ENCODE assay signal across 8 cellular contexts in the genomic region with DNA sequence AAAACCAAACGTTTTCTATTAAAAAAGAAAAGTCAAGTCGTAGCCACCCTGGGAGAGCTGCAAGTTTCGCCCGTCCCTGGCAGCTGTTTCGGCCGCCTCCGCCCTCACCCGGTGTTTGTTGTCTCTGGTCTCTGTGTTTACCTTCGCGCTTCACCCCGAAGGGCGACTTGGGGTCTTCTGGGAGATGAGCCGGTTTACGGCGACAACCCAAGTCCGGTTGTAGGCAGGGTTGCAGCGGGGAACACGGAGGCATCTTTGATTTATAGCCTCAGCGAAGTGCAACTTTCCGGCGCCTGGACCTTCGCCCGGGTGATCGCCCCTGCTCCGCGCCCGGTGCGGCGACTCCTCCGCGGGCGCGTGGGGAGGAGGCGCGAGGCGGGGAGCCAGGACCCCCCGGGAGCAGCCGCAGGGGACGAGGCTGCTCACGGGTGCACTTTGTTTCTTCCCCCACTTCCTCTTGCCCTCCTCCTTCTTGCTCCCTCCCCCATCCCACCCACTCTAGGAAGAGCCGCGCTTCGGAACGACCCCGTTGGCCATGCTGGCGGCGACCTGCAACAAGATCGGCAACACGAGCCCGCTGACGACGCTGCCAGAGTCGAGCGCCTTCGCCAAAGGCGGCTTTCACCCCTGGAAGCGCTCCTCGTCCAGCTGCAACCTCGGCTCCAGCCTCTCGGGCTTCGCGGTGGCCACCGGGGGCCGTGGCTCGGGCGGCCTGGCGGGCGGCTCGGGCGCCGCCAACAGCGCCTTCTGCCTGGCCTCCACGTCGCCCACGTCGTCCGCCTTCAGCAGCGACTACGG. TPM values are rescaled to one million over a fixed set of nuclear protein-coding genes. Genes with fewer than 3 reads are reported as not detected.
DNase-seq lines count a peak whose midpoint lies in the region; ATAC-seq and TF ChIP-seq lines count a peak whose summit lies in the region.

No MANE protein-coding gene starts in this region.

- TF ChIP-seq RAD21 in Ishikawa (IDR thresholded peaks at IDR 0.05; ENCODE audit: low read depth), result no peak

- no peak for ATAC-seq in HG03025 (IDR thresholded peaks at IDR 0.05; ENCODE audit: low FRiP score, unreplicated experiment)

- H3K4me3 ChIP-seq in mesodermal cell (ENCODE audit: extremely low read depth, insufficient read depth, low read length, poor library complexity, severe bottlenecking), result peak overlapping the region; percentile 25

- WGBS in mesodermal cell (ENCODE audit: insufficient coverage in 2 of 2), 2 experiments, result 0 to 1% methylated on average over 71 to 73 of the region's 79 CpGs

- no peaks in the 10 kb centered on the region for H3K9me3 ChIP-seq in mesodermal cell (ENCODE audit: control insufficient read depth, low read length)

- TF ChIP-seq EP300 in Ishikawa (IDR thresholded peaks at IDR 0.05; ENCODE audit: borderline replicate concordance), result peak; percentile 10; the same call in 1 of the 2 replicates

- peaks cover 35% of the 10 kb centered on the region for H3K4me1 ChIP-seq in mesodermal cell (ENCODE audit: control insufficient read depth, insufficient read depth, low read length, poor library complexity, severe bottlenecking)

- no peaks in the 10 kb centered on the region for H3K36me3 ChIP-seq in mesodermal cell (ENCODE audit: control insufficient read depth, insufficient read depth, low read length)

- DNase-seq in NCI-H146 (lab: John Stamatoyannopoulos, UW) (peak; percentile 51), NCI-H146 treated with DMSO at 0.1 percent for 48 hours (lab: John Stamatoyannopoulos, UW; ENCODE audit: unreplicated experiment) (no peak), astrocyte of the hippocampus (ENCODE audit: low read depth, low spot score) (peak; percentile 53), RPMI8226 (no peak), putamen (ENCODE audit: low spot score) (no peak)

- H3K27ac ChIP-seq in mesodermal cell (ENCODE audit: low read depth, low read length, severe bottlenecking), result no peak overlapping the region

TF ChIP-seq in Ishikawa, 13 proteins besides CTCF, POLR2A, EP300 and RAD21:
- no peak for TF ChIP-seq TAF1 (IDR thresholded peaks at IDR 0.05; ENCODE audit: low read depth)
- TF ChIP-seq CEBPB (IDR thresholded peaks at IDR 0.05), result no peak
- TF ChIP-seq, protein P1, sequence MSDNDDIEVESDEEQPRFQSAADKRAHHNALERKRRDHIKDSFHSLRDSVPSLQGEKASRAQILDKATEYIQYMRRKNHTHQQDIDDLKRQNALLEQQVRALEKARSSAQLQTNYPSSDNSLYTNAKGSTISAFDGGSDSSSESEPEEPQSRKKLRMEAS (IDR thresholded peaks at IDR 0.05), result peak; percentile 81
- no peak for TF ChIP-seq TCF12 (IDR thresholded peaks at IDR 0.05; ENCODE audit: low read depth)
- TF ChIP-seq CREB1 (IDR thresholded peaks at IDR 0.05; ENCODE audit: low read depth), result no peak
- TF ChIP-seq YY1 (IDR thresholded peaks at IDR 0.05; ENCODE audit: low read depth), result no peak
- no peak for TF ChIP-seq TEAD4 (IDR thresholded peaks at IDR 0.05)

RNA-seq across cellular contexts. Expression of gene SP9, which starts 1.1 kb away (rescaled TPM):
- 0.29 TPM for polyA plus RNA-seq in mesodermal cell (2013, experiment 1 of 2)
- 0.40 TPM for polyA plus RNA-seq in mesodermal cell (2013, experiment 2 of 2)

RNA-seq across cellular contexts. Expression of gene SCRN3, which starts 59.7 kb away (rescaled TPM):
- 16.7 TPM for polyA plus RNA-seq in mesodermal cell (2013, experiment 1 of 2)
- polyA plus RNA-seq in mesodermal cell (2013, experiment 2 of 2), result 21.1 TPM

Comparison
In these comparisons a context has a peak if more than half of its experiments do, and no peak if none do; other contexts are left out.
1. DNase-seq: peak in NCI-H146 (single experiment) and astrocyte of the hippocampus (single experiment); none in NCI-H146 treated with DMSO at 0.1 percent for 48 hours (single experiment), RPMI8226 (single experiment) and putamen (single experiment).